Comparison of ENCODE assay signal across 15 cellular contexts in the genomic region with DNA sequence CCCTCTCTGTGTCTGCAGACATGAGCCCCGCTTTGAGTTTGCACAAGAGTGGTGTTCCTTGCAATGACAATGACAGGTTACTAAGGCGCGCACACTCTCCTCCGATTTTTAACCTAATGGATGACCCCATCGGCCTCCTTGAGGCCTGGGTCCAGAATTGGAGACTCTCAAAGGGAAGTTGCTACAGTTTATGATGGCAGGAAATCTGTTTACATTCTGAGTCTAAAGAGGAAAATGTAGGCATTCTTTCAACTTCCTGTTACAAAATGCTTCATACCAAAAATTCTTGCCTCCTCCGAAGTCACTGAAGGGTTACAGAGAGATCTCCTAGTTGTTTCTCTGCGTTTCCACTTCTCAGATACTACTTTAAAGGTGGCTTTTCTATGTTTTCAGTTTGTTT.
DNase-seq lines count a peak whose midpoint lies in the region; ATAC-seq and TF ChIP-seq lines count a peak whose summit lies in the region.
"Had no signal": no experiment of that assay in that cellular context is flagged by ENCODE, and none has a peak within 500 bp of the region (broad histone marks: within the 10 kb centered on the region; RNA-seq: fewer than 3 reads in every experiment).

No MANE protein-coding gene starts in this region.

- no peaks in the 10 kb centered on the region for H3K27me3 ChIP-seq in GM23248 (replicated peaks; ENCODE audit: insufficient read depth)

- H3K79me2 ChIP-seq in GM23248 (ENCODE audit: insufficient read depth), result no peaks in the 10 kb centered on the region

- peak overlapping the region; percentile 71 for H3K4me2 ChIP-seq in GM23248 (ENCODE audit: unreplicated experiment)

- ATAC-seq in HG02571 (IDR thresholded peaks at IDR 0.05; ENCODE audit: unreplicated experiment), result no peak
- ATAC-seq: activated CD8-positive, alpha-beta T cell treated with anti-CD3 and anti-CD28 coated beads, Interleukin-2, amount 10 ng/mL, durations not matched to agents 7 days and 5 days; K562 had no signal

- no peak overlapping the region; the same call in 1 of the 2 replicates for H3K9ac ChIP-seq in GM23248

- H3F3A ChIP-seq in GM23248 (ENCODE audit: insufficient read depth), result peaks cover 9% of the 10 kb centered on the region; the same call in 1 of the 2 replicates

- H3K27ac ChIP-seq in GM23248, result no peak overlapping the region

- no peaks in the 10 kb centered on the region for H3K9me2 ChIP-seq in GM23248 (ENCODE audit: insufficient read depth)

- peaks cover 44% of the 10 kb centered on the region for H3K4me1 ChIP-seq in GM23248 (ENCODE audit: insufficient read depth)

- WGBS in GM23248 (ENCODE audit: low coverage in 1 of 2, low lambda C conversion rate in 2 of 2, missing lambda C conversion rate in 2 of 2), 2 experiments, result 66 to 67% methylated on average over 7 of the region's 7 CpGs

- in situ Hi-C loops in GM23248 (cut with MboI), result no loop called here
- in situ Hi-C loops in astrocyte of the spinal cord (cut with HindIII; ENCODE audit: low sequenced_read_pairs), result no loop called here
- in situ Hi-C loops in KBM-7 (cut with MboI; ENCODE audit: low pct_unique_long_range_greater_than_20kb, low sequenced_read_pairs), result no loop called here

- no peaks in the 10 kb centered on the region for H4K20me1 ChIP-seq in GM23248 (ENCODE audit: insufficient read depth)

- CTCF ChIA-PET in GM10248 (lab: Yijun Ruan, JAX), result no interaction called here

- no peaks in the 10 kb centered on the region for H3K9me3 ChIP-seq in GM23248 (ENCODE audit: low read depth)

- DNase-seq in A172 (ENCODE audit: low spot score) (peak; percentile 45), GM23248 (peak; percentile 64), astrocyte of the spinal cord (ENCODE audit: low read depth, low spot score) (peak; percentile 39), kidney tubule cell (ENCODE audit: low spot score) (peak; percentile 38), NCI-H1436 (lab: John Stamatoyannopoulos, UW) (no peak), GM10248 (ENCODE audit: extremely low spot score) (no peak), KBM-7 (no peak)
- DNase-seq: activated CD8-positive, alpha-beta T cell treated with anti-CD3 and anti-CD28 coated beads, Interleukin-2, amount 10 ng/mL, durations not matched to agents 7 days and 5 days; activated effector memory CD4-positive, alpha-beta T cell treated with Interleukin-2 at 50 U/mL for 16 hours; DND-41; hypothalamus; SHP77; stimulated activated CD4-positive, alpha-beta T cell treated with anti-CD3 and anti-CD28 coated beads, Interleukin-15, amount 100 ng/mL, for 24 hours had no signal

- no peak for TF ChIP-seq CTCF in astrocyte of the spinal cord (IDR thresholded peaks at IDR 0.05; ENCODE audit: low read depth, low read length)
- no peak for TF ChIP-seq CTCF in GM10248 (IDR thresholded peaks at IDR 0.05; ENCODE audit: control extremely low read depth, extremely low read depth, low read depth, missing control alignments)

- peak overlapping the region; percentile 11 for H2AFZ ChIP-seq in GM23248

- H3K4me3 ChIP-seq in GM23248, result peak overlapping the region; percentile 30; the same call in 1 of the 2 replicates
- H3K4me3 ChIP-seq in astrocyte of the spinal cord (ENCODE audit: low read depth, low read length), result no peak overlapping the region
- H3K4me3 ChIP-seq: K562 had no signal

- POLR2A ChIA-PET in GM10248 (lab: Yijun Ruan, JAX), result no interaction called here

- no peaks in the 10 kb centered on the region for H3K36me3 ChIP-seq in GM23248 (ENCODE audit: low read depth)

Comparison
In these comparisons a context has a peak if more than half of its experiments do, and no peak if none do; other contexts are left out.
1. DNase-seq: peak in A172 (single experiment), GM23248 (single experiment), astrocyte of the spinal cord (single experiment) and kidney tubule cell (single experiment); none in NCI-H1436 (single experiment), GM10248 (single experiment) and KBM-7 (single experiment).